ENCODE assay signal across 10 cellular contexts in the genomic region with DNA sequence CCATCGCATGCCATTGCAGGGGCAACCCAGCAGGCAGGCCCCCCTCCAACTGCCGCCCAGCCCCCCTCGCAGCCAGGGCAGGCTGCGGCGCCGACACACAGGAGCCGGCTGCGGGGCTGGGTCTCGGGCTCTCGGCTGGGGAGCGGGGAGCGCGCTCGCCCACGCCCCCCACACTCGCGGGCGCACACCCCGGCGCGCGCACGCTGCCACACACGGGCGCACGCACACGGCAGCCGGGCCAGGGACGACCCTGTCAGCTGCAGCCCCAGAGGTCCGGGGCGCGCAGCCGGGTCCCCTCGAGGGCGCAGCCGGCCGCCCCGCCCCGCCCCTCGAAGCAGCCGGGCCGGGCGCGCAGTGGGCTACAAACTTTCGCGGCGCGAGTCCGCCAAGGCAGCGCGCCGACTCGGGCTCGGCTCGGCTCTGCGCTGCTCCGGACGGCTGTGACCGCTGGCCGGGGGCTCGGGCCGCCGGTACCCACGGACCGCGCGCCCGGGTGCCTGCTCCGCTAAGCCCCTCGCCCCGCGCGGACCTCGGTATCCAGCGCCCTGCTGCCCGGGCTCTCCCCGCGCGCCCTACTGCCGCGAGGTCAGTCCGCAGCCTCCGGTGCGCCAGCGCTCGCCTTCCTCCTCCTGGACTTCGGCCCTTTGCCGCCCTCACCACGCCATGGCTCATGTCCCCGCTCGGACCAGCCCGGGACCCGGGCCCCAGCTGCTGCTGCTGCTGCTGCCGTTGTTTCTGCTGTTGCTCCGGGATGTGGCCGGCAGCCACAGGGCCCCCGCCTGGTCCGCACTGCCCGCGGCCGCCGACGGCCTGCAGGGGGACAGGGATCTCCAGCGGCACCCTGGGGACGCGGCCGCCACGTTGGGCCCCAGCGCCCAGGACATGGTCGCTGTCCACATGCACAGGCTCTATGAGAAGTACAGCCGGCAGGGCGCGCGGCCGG. TPM values are rescaled to one million over a fixed set of nuclear protein-coding genes. Genes with fewer than 3 reads are reported as not detected.
DNase-seq lines count a peak whose midpoint lies in the region; ATAC-seq, FAIRE-seq and TF ChIP-seq lines count a peak whose summit lies in the region.
"Had no signal": no experiment of that assay in that cellular context is flagged by ENCODE, and none has a peak within 500 bp of the region (broad histone marks: within the 10 kb centered on the region; RNA-seq: fewer than 3 reads in every experiment).

A gene with protein sequence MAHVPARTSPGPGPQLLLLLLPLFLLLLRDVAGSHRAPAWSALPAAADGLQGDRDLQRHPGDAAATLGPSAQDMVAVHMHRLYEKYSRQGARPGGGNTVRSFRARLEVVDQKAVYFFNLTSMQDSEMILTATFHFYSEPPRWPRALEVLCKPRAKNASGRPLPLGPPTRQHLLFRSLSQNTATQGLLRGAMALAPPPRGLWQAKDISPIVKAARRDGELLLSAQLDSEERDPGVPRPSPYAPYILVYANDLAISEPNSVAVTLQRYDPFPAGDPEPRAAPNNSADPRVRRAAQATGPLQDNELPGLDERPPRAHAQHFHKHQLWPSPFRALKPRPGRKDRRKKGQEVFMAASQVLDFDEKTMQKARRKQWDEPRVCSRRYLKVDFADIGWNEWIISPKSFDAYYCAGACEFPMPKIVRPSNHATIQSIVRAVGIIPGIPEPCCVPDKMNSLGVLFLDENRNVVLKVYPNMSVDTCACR (plus strand): TSS at position 209 of the 943 bp plus-strand sequence. CDS start 455 bp downstream, at position 664.

- no peak for TF ChIP-seq POLR2A in GM12891 (IDR thresholded peaks at IDR 0.05; ENCODE audit: low read depth, low read length)

- H3K4me3 Mint-ChIP-seq in endothelial cell (ENCODE audit: unreplicated experiment), result peak within 1 kb of the TSS; percentile 74

- no peaks in the 10 kb centered on the region for H3K36me3 ChIP-seq in neuron (ENCODE audit: insufficient read depth, low read length)

- H3K4me1 ChIP-seq in neuron (ENCODE audit: insufficient read depth, low read length), result peaks cover 16% of the 10 kb centered on the region

- no peak for ATAC-seq in GM18867 (IDR thresholded peaks at IDR 0.05; ENCODE audit: unreplicated experiment)

- H3K27me3 Mint-ChIP-seq in endothelial cell (ENCODE audit: unreplicated experiment), result peaks cover 13% of the 10 kb centered on the region

- H3K4me3 ChIP-seq in neuron (ENCODE audit: low read length), result peak within 1 kb of the TSS; percentile 39

- FAIRE-seq in GM12891 (lab: Jason Lieb, UNC), result no peak
- FAIRE-seq: endometrium had no signal

- H3K4me1 Mint-ChIP-seq in endothelial cell (ENCODE audit: unreplicated experiment), result peaks cover 13% of the 10 kb centered on the region

- H3K36me3 Mint-ChIP-seq in endothelial cell (ENCODE audit: low read depth, unreplicated experiment), result no peaks in the 10 kb centered on the region

- H2AFZ ChIP-seq in neuron (ENCODE audit: low read depth, low read length), result peak within 1 kb of the TSS; percentile 9

- H3K9me3 Mint-ChIP-seq in endothelial cell (ENCODE audit: unreplicated experiment), result no peaks in the 10 kb centered on the region

- no peaks in the 10 kb centered on the region for H3K9me3 ChIP-seq in neuron (ENCODE audit: low read length)

- no peak within 1 kb of the TSS for H3K27ac Mint-ChIP-seq in endothelial cell (ENCODE audit: unreplicated experiment)

- TF ChIP-seq CTCF in endothelial cell (IDR thresholded peaks at IDR 0.05; ENCODE audit: unreplicated experiment), result no peak

- peak; percentile 14 for DNase-seq in stimulated activated CD8-positive, alpha-beta memory T cell treated with anti-CD3 and anti-CD28 coated beads, Interleukin-12 subunit alpha, Interleukin-12 subunit beta, amount 100 ng/mL, for 4 hours (ENCODE audit: low read depth)
- no peak for DNase-seq in stimulated activated CD8-positive, alpha-beta memory T cell treated with anti-CD3 and anti-CD28 coated beads, Interleukin-4, amount 100 ng/mL, for 48 hours
- DNase-seq in endothelial cell (ENCODE audit: low spot score) (peak; percentile 40), NCI-H1930 (lab: John Stamatoyannopoulos, UW) (no peak), GM12891 (ENCODE audit: insufficient read length, low spot score) (no peak), KG1 (lab: John Stamatoyannopoulos, UW) (no peak)
- DNase-seq: DND-41 had no signal

- H3K27me3 ChIP-seq in neuron (ENCODE audit: insufficient read depth, low read length), result peaks cover 31% of the 10 kb centered on the region

TF ChIP-seq in GM12891, 5 proteins besides CTCF, POLR2A, EP300 and RAD21:
- no peak for TF ChIP-seq TAF1 (IDR thresholded peaks at IDR 0.05; ENCODE audit: low read depth, low read length)
- TF ChIP-seq SPI1 (IDR thresholded peaks at IDR 0.05; ENCODE audit: low read depth, low read length), result no peak
- no peak for TF ChIP-seq PAX5 (IDR thresholded peaks at IDR 0.05; ENCODE audit: insufficient read depth, low read length, severe bottlenecking)
- no peak for TF ChIP-seq POU2F2 (IDR thresholded peaks at IDR 0.05; ENCODE audit: low read depth, low read length)

RNA-seq across cellular contexts. Expression of the gene that starts here (rescaled TPM):
- 0.74 TPM for total RNA-seq in endothelial cell (ENCODE audit: unreplicated experiment)
- not detected for polyA plus RNA-seq in GM12891 (2012; ENCODE audit: low read depth, missing spikeins)

Comparison
In these comparisons a context has a peak if more than half of its experiments do, and no peak if none do; other contexts are left out.
1. Peak in DNase-seq in endothelial cell; RNA of the gene not detected or under 1 TPM.